Comparison of ENCODE assay signal across 13 cellular contexts in genomic region chr1:164785841-164786534, GRCh38.
DNase-seq lines count a peak whose midpoint lies in the region; TF ChIP-seq lines count a peak whose summit lies in the region.
"Had no signal": no experiment of that assay in that cellular context is flagged by ENCODE, and none has a peak within 500 bp of the region (broad histone marks: within the 10 kb centered on the region; RNA-seq: fewer than 3 reads in every experiment).

No MANE protein-coding gene starts in this region.

- CTCF ChIA-PET in Caco-2 (lab: Charles Lee) = interaction anchor here (1.0 kb wide), 2 partner anchors 227 to 251 kb away, joined by 4 read pairs; partner anchors contain the start of gene PBX1

- intact Hi-C loops in Caco-2 (cut with micrococcal nuclease; ENCODE audit: unreplicated experiment) = loop anchor here (2.0 kb wide), 2 partner anchors 13 to 267 kb away; no protein-coding TSS in a partner anchor

- H3K4me3 Mint-ChIP-seq in Caco-2 (ENCODE audit: unreplicated experiment) (no peak overlapping the region), progenitor cell of endocrine pancreas (ENCODE audit: low read depth) (no peak overlapping the region)
- H3K4me3 Mint-ChIP-seq: natural killer cell treated with Interleukin-12 subunit alpha and Interleukin-12 subunit beta and Interleukin-15 and Interleukin-18, amount 100 ng/mL, for 72 hours had no signal

- TF ChIP-seq CTCF in Caco-2 (IDR thresholded peaks at IDR 0.05; ENCODE audit: insufficient read depth in 1 of 2, low read depth in 1 of 2, low read length in 1 of 2, severe bottlenecking in 1 of 2, unreplicated experiment in 1 of 2) (no peak), VCaP (conservative IDR thresholded peaks at IDR 0.05) (no peak), fibroblast of the aortic adventitia (IDR thresholded peaks at IDR 0.05; ENCODE audit: insufficient read depth, low read length) (no peak), progenitor cell of endocrine pancreas (IDR thresholded peaks at IDR 0.05; ENCODE audit: unreplicated experiment) (no peak)

- peak overlapping the region; percentile 18; the same call in 1 of the 2 replicates for H3K27ac ChIP-seq in VCaP

- peaks cover 23% of the 10 kb centered on the region for H3K4me1 ChIP-seq in Caco-2

- H3K27me3 Mint-ChIP-seq in Caco-2 (ENCODE audit: insufficient read depth, unreplicated experiment) = no peaks in the 10 kb centered on the region
- no peaks in the 10 kb centered on the region for H3K27me3 Mint-ChIP-seq in progenitor cell of endocrine pancreas

- H3K9me3 ChIP-seq in Caco-2 = no peaks in the 10 kb centered on the region

- no peak for DNase-seq in Caco-2
- DNase-seq in fibroblast of the aortic adventitia (ENCODE audit: low read depth) = peak; percentile 58
- DNase-seq in progenitor cell of endocrine pancreas (ENCODE audit: low spot score, unreplicated experiment) = no peak
- no peak for DNase-seq in activated CD8-positive, alpha-beta memory T cell treated with anti-CD3 and anti-CD28 coated beads, Interleukin-2, amount 50 U/mL, for 48 hours
- DNase-seq in dedifferentiated amniotic fluid mesenchymal stem cell (ENCODE audit: extremely low spot score) = no peak
- no peak for DNase-seq in middle frontal gyrus (ENCODE audit: extremely low spot score, low spot score)
- DNase-seq in DMS53 treated with DMSO at 0.1 percent for 48 hours (lab: John Stamatoyannopoulos, UW; ENCODE audit: unreplicated experiment) = no peak
- DNase-seq: NCI-H2029 treated with DMSO at 0.1 percent for 48 hours; RPMI8226; stimulated activated CD4-positive, alpha-beta T cell treated with anti-CD3 and anti-CD28 coated beads, Interleukin-4, amount 100 ng/mL, for 24 hours had no signal

- POLR2A ChIA-PET in Caco-2 (lab: Charles Lee) = no interaction called here

- H3K36me3 Mint-ChIP-seq in Caco-2 (ENCODE audit: insufficient read depth, unreplicated experiment) (peaks cover 8% of the 10 kb centered on the region), progenitor cell of endocrine pancreas (ENCODE audit: insufficient read depth) (peaks cover 5% of the 10 kb centered on the region)
- H3K36me3 Mint-ChIP-seq: CD14-positive monocyte; natural killer cell treated with Interleukin-12 subunit alpha and Interleukin-12 subunit beta and Interleukin-15 and Interleukin-18, amount 100 ng/mL, for 72 hours had no signal

- H3K4me1 Mint-ChIP-seq in Caco-2 (ENCODE audit: low read depth, unreplicated experiment) (peaks cover 23% of the 10 kb centered on the region), progenitor cell of endocrine pancreas (ENCODE audit: low read depth) (peaks cover 45% of the 10 kb centered on the region)

- H3K27ac Mint-ChIP-seq in Caco-2 (ENCODE audit: unreplicated experiment) (peak overlapping the region; percentile 72), progenitor cell of endocrine pancreas (peak overlapping the region; percentile 93)
- H3K27ac Mint-ChIP-seq: natural killer cell treated with Interleukin-12 subunit alpha and Interleukin-12 subunit beta and Interleukin-15 and Interleukin-18, amount 100 ng/mL, for 72 hours had no signal

- H3K36me3 ChIP-seq in Caco-2 (ENCODE audit: control insufficient read depth, insufficient read depth, low read length) = no peaks in the 10 kb centered on the region; the same call in 1 of the 2 replicates

- no peaks in the 10 kb centered on the region for H3K9me3 Mint-ChIP-seq in Caco-2 (ENCODE audit: unreplicated experiment)
- no peaks in the 10 kb centered on the region for H3K9me3 Mint-ChIP-seq in progenitor cell of endocrine pancreas (ENCODE audit: low read depth)
- H3K9me3 Mint-ChIP-seq: CD14-positive monocyte; natural killer cell treated with Interleukin-12 subunit alpha and Interleukin-12 subunit beta and Interleukin-15 and Interleukin-18, amount 100 ng/mL, for 72 hours had no signal

- H3K4me3 ChIP-seq in Caco-2 (ENCODE audit: low read depth, low read length) = no peak overlapping the region
- H3K4me3 ChIP-seq in fibroblast of the aortic adventitia (ENCODE audit: low read depth, low read length) = no peak overlapping the region

- no peaks in the 10 kb centered on the region for H3K27me3 ChIP-seq in Caco-2 (replicated peaks; ENCODE audit: control insufficient read depth, insufficient read depth, low read length)

- no TSS peak for BruUV-seq in Caco-2 (replicated peaks; lab: Mats Ljungman, UMichigan)
